In the genomic region with DNA sequence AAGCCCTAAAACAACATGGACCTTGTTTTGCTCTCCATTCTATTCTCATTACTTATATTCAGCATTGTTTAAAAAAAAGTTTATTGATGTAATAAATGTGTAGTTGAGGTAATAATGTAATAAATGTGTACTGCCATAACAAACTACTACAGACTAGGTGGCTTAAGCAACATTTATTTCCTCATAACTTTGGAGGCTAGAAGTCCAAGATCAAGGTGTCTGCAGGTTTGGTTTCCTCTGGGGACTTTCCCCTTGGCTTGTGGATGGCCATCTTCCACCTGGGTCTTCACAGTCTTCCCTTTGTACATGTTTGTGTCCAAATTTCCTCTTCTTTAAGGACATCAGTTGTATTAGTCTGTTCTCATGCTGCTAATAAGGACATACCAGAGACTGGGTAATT, we compare ENCODE assay signal across 9 cellular contexts.
"Had no signal": no experiment of that assay in that cellular context is flagged by ENCODE, and none has a peak within 500 bp of the region (broad histone marks: within the 10 kb centered on the region; RNA-seq: fewer than 3 reads in every experiment).

No MANE protein-coding gene starts in this region.

- H3K4me3 ChIP-seq: GM23338 had no signal

- FAIRE-seq: H1, H54, HepG2 had no signal

- H3K27ac ChIP-seq: HL-60 had no signal

- ATAC-seq: GM23338, HepG2 had no signal

- DNase-seq: H9, HCEC 1CT, HFFc6, KBM-7 had no signal
